In genomic region chr4:61359301-61359700, GRCh38 we compare ENCODE assay signal across 16 cellular contexts.
DNase-seq lines count a peak whose midpoint lies in the region; ATAC-seq and TF ChIP-seq lines count a peak whose summit lies in the region.
"Had no signal": no experiment of that assay in that cellular context is flagged by ENCODE, and none has a peak within 500 bp of the region (broad histone marks: within the 10 kb centered on the region; RNA-seq: fewer than 3 reads in every experiment).

No MANE protein-coding gene starts in this region.

- H3K4me3 ChIP-seq in GM23338 (no peak overlapping the region), mesenchymal stem cell (ENCODE audit: insufficient read depth in 1 of 2, low read depth in 1 of 2, low read length in 2 of 2) (no peak overlapping the region)
- H3K4me3 ChIP-seq: GM12878 had no signal

- H3K23ac ChIP-seq in mesenchymal stem cell (ENCODE audit: low read length in 2 of 2): no peak overlapping the region

- TF ChIP-seq CTCF in GM23338 (conservative IDR thresholded peaks at IDR 0.05; ENCODE audit: low read depth in 2 of 2): no peak

- H3K9ac ChIP-seq in mesenchymal stem cell (ENCODE audit: low read length): no peak overlapping the region

- H3K4ac ChIP-seq in mesenchymal stem cell (ENCODE audit: low read depth in 1 of 2, low read length in 2 of 2): no peak overlapping the region

- H3F3A ChIP-seq in GM23338 (replicated peaks; ENCODE audit: low read depth): no peaks in the 10 kb centered on the region

- H3K18ac ChIP-seq in mesenchymal stem cell (ENCODE audit: low read depth in 1 of 2, low read length in 2 of 2): no peak overlapping the region

- H3K4me1 ChIP-seq in GM23338 (ENCODE audit: insufficient read depth) (no peaks in the 10 kb centered on the region), mesenchymal stem cell (ENCODE audit: control insufficient read depth, insufficient read depth, low read depth, low read length) (no peaks in the 10 kb centered on the region)
- H3K4me1 ChIP-seq: Caco-2 had no signal

- H2BK120ac ChIP-seq in mesenchymal stem cell (ENCODE audit: low read depth, low read length): no peak overlapping the region

- H2AFZ ChIP-seq in GM23338 (no peak overlapping the region), mesenchymal stem cell (ENCODE audit: low read depth, low read length) (no peak overlapping the region)

- H3K4me2 ChIP-seq in GM23338 (no peak overlapping the region), mesenchymal stem cell (ENCODE audit: low read length, poor library complexity, severe bottlenecking) (no peak overlapping the region)

- no peaks in the 10 kb centered on the region for H3K9me3 ChIP-seq in mesenchymal stem cell (ENCODE audit: control insufficient read depth, low read length)
- H3K9me3 ChIP-seq: Caco-2 had no signal

- no peak overlapping the region for H2AK5ac ChIP-seq in mesenchymal stem cell (ENCODE audit: low read length, severe bottlenecking)

- no peak overlapping the region for H3K4me3 Mint-ChIP-seq in GM23338
- H3K4me3 Mint-ChIP-seq: CD4-positive, alpha-beta memory T cell had no signal

- no peak overlapping the region for H3K27ac ChIP-seq in GM23338 (ENCODE audit: low read depth)
- no peak overlapping the region for H3K27ac ChIP-seq in mesenchymal stem cell (ENCODE audit: low read length, poor library complexity, severe bottlenecking)

- H3K27me3 Mint-ChIP-seq in GM23338 (ENCODE audit: insufficient read depth, low read depth, poor library complexity): no peaks in the 10 kb centered on the region
- H3K27me3 Mint-ChIP-seq: CD4-positive, alpha-beta memory T cell had no signal

- H3K36me3 ChIP-seq in GM23338 (ENCODE audit: insufficient read depth) (no peaks in the 10 kb centered on the region), mesenchymal stem cell (ENCODE audit: control insufficient read depth in 1 of 2, insufficient read depth in 2 of 2, low read depth in 1 of 2, low read length in 2 of 2) (no peaks in the 10 kb centered on the region)

- peak overlapping the region; percentile 25 for H2BK5ac ChIP-seq in mesenchymal stem cell (ENCODE audit: low read depth, low read length, poor library complexity, severe bottlenecking)

- H3K27me3 ChIP-seq in GM23338 (ENCODE audit: insufficient read depth): no peaks in the 10 kb centered on the region
- no peaks in the 10 kb centered on the region for H3K27me3 ChIP-seq in mesenchymal stem cell (ENCODE audit: control insufficient read depth in 1 of 2, insufficient read depth in 1 of 2, low read length in 2 of 2)

- H2BK12ac ChIP-seq in mesenchymal stem cell (ENCODE audit: low read length in 2 of 2): no peak overlapping the region

- no peaks in the 10 kb centered on the region for H4K20me1 ChIP-seq in GM23338 (replicated peaks; ENCODE audit: insufficient read depth)

- no peaks in the 10 kb centered on the region for H3K79me1 ChIP-seq in mesenchymal stem cell (replicated peaks; ENCODE audit: low read length, poor library complexity, severe bottlenecking)

- H3K27ac Mint-ChIP-seq in GM23338: no peak overlapping the region
- H3K27ac Mint-ChIP-seq: CD4-positive, alpha-beta memory T cell had no signal

- peaks cover 7% of the 10 kb centered on the region; the same call in 2 of the 3 replicates for H3K36me3 Mint-ChIP-seq in GM23338 (ENCODE audit: low read depth)
- H3K36me3 Mint-ChIP-seq: CD4-positive, alpha-beta memory T cell had no signal

- H2BK15ac ChIP-seq in mesenchymal stem cell (ENCODE audit: low read depth, poor library complexity, severe bottlenecking): no peak overlapping the region

- H3K9me3 Mint-ChIP-seq in GM23338: peaks cover 6% of the 10 kb centered on the region; the same call in 1 of the 3 replicates

- H3K4me1 Mint-ChIP-seq in GM23338: peaks cover 4% of the 10 kb centered on the region
- H3K4me1 Mint-ChIP-seq: CD4-positive, alpha-beta memory T cell had no signal

- no peak overlapping the region for H3K14ac ChIP-seq in mesenchymal stem cell (ENCODE audit: low read length in 2 of 2)

- ATAC-seq in GM23338: peak; percentile 51
- ATAC-seq in GM18873 (IDR thresholded peaks at IDR 0.05; ENCODE audit: low FRiP score, unreplicated experiment): no peak
- ATAC-seq: GM12878, HCT116 had no signal

- DNase-seq in ELF-1 (ENCODE audit: low read depth, low spot score) (peak; percentile 50), GM23338 (ENCODE audit: low spot score) (peak; percentile 48), NCI-H69 (lab: John Stamatoyannopoulos, UW) (peak; percentile 68), mesenchymal stem cell (no peak), NOMO-1 treated with dmso at 0.1 percent for 144 hours (lab: John Stamatoyannopoulos, UW; ENCODE audit: unreplicated experiment) (no peak), GM03348 (ENCODE audit: low spot score) (no peak), GDM1 (lab: John Stamatoyannopoulos, UW) (no peak)
- DNase-seq: C1 segment of cervical spinal cord; Caco-2; CD4-positive, alpha-beta memory T cell; DMS153; DND-41; GOT3 had no signal

- H4K91ac ChIP-seq in mesenchymal stem cell (ENCODE audit: low read length): no peak overlapping the region

- no peaks in the 10 kb centered on the region for H3K79me2 ChIP-seq in GM23338 (replicated peaks; ENCODE audit: insufficient read depth)

- H4K8ac ChIP-seq in mesenchymal stem cell (ENCODE audit: low read length): no peak overlapping the region

- WGBS in mesenchymal stem cell: 94% methylated on average over 1 of the region's 3 CpGs

- H3K9me2 ChIP-seq in GM23338 (ENCODE audit: insufficient read depth): no peaks in the 10 kb centered on the region

TF ChIP-seq in GM23338, 12 proteins besides CTCF, POLR2A, EP300 and RAD21 (continues in another document):
- TF ChIP-seq EZH2 (IDR thresholded peaks at IDR 0.05; ENCODE audit: low read depth, unreplicated experiment): no peak
- TF ChIP-seq NANOG (IDR thresholded peaks at IDR 0.05; ENCODE audit: borderline replicate concordance): no peak
- TF ChIP-seq ZNF462 (CRISPR knock-in tag; IDR thresholded peaks at IDR 0.05): no peak
- no peak for TF ChIP-seq ETS1 (IDR thresholded peaks at IDR 0.05)

Comparison
In these comparisons a context has a peak if more than half of its experiments do, and no peak if none do; other contexts are left out.
1. DNase-seq: peak in ELF-1 (single experiment), GM23338 (single experiment) and NCI-H69 (single experiment); none in mesenchymal stem cell (single experiment), NOMO-1 treated with dmso at 0.1 percent for 144 hours (single experiment), GM03348 (single experiment) and GDM1 (single experiment).